9 cellular contexts compared by ENCODE assay signal in the genomic region with DNA sequence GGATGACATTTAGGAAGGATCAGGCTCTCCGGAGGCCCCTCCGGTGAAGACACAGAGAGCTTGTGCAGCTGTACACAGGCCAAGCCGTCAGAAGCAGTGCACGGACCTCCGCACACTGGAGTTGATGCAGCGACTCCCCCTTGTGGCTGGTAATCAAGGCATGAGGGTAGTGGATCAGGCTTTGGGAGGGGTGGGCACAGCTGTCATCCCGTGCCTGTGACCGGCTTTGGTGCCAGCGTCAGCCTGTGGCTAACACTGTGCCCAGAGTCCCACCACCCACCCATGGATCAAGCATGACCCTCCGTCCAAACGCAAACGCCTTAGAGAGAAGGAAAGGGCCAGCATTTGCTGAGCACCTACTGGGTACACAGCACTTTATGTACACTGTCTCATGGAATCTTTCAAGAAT. TPM values are rescaled to one million over a fixed set of nuclear protein-coding genes. Genes with fewer than 3 reads are reported as not detected.
DNase-seq lines count a peak whose midpoint lies in the region; ATAC-seq, FAIRE-seq and TF ChIP-seq lines count a peak whose summit lies in the region.
"Had no signal": no experiment of that assay in that cellular context is flagged by ENCODE, and none has a peak within 500 bp of the region (broad histone marks: within the 10 kb centered on the region; RNA-seq: fewer than 3 reads in every experiment).

No MANE protein-coding gene starts in this region.

- peak; percentile 71 for FAIRE-seq in HepG2 (lab: Jason Lieb, UNC)

- H3K4me3 Mint-ChIP-seq in chondrocyte (ENCODE audit: unreplicated experiment): no peak overlapping the region

- peaks cover 8% of the 10 kb centered on the region for H3K4me1 ChIP-seq in HepG2 (ENCODE audit: insufficient read depth, low read length)

- H3K9me3 ChIP-seq in HepG2 (ENCODE audit: low read length): no peaks in the 10 kb centered on the region
- H3K9me3 ChIP-seq: BLaER1 treated with 17β-estradiol and CSF1 and Interleukin-3, amounts not matched to agents 10 nM and 100 nM had no signal

- in situ Hi-C loops in HepG2 (cut with HindIII; ENCODE audit: extremely low pct_ligation_motif_present, low pct_unique_long_range_greater_than_20kb): loop anchor here (5.0 kb wide), 1 partner anchor 36 kb away; no protein-coding TSS in a partner anchor

- TF ChIP-seq EP300 in HepG2 (IDR thresholded peaks at IDR 0.05; ENCODE audit: low read depth in 2 of 2, low read length in 2 of 2) (no peak), HepG2 (CRISPR knock-in tag; IDR thresholded peaks at IDR 0.05; ENCODE audit: borderline replicate concordance) (no peak)

- H3K4me1 Mint-ChIP-seq in chondrocyte (ENCODE audit: low read depth): no peaks in the 10 kb centered on the region

- no peak overlapping the region for H3K4me2 ChIP-seq in HepG2 (ENCODE audit: low read depth, low read length)
- H3K4me2 ChIP-seq: BLaER1 treated with 17β-estradiol and CSF1 and Interleukin-3, amounts not matched to agents 10 nM and 100 nM had no signal

- H3K27ac ChIP-seq in HepG2 (ENCODE audit: extremely low read length, insufficient read depth, low read length): no peak overlapping the region
- H3K27ac ChIP-seq: BLaER1 treated with 17β-estradiol and CSF1 and Interleukin-3, amounts not matched to agents 10 nM and 100 nM had no signal

- DNase-seq in NCI-H1417 (lab: John Stamatoyannopoulos, UW) (peak in 2 of 3 experiments; percentile 17 to 59), NCI-H1417 treated with DMSO at 0.1 percent for 48 hours (lab: John Stamatoyannopoulos, UW) (no peak), LNCaP clone FGC (ENCODE audit: low read depth) (peak; percentile 14), T-helper 9 cell (peak; percentile 7), chondrocyte (ENCODE audit: low spot score) (no peak), HepG2 (ENCODE audit: low spot score) (peak; percentile 56)
- DNase-seq in stimulated activated CD8-positive, alpha-beta memory T cell treated with anti-CD3 and anti-CD28 coated beads, Interleukin-12 subunit alpha, Interleukin-12 subunit beta, amount 100 ng/mL, for 24 hours (ENCODE audit: extremely low read depth): peak; percentile 11

- intact Hi-C loops in HepG2 (cut with micrococcal nuclease; ENCODE audit: unreplicated experiment): loop anchor here (1.0 kb wide), 2 partner anchors 39 to 287 kb away; no protein-coding TSS in a partner anchor

- no peak for TF ChIP-seq POLR2A in HepG2 (IDR thresholded peaks at IDR 0.05; ENCODE audit: insufficient read depth in 1 of 2, low read depth in 2 of 2, low read length in 2 of 2)

- H4K20me1 ChIP-seq in HepG2 (ENCODE audit: insufficient read depth, low read length): no peaks in the 10 kb centered on the region; the same call in 1 of the 2 replicates

- H3K9me3 Mint-ChIP-seq in chondrocyte (ENCODE audit: low read depth): no peaks in the 10 kb centered on the region

- H2AFZ ChIP-seq in HepG2 (ENCODE audit: low read length): no peak overlapping the region

- ATAC-seq in HepG2: peak; percentile 95
- ATAC-seq in HG02798 (IDR thresholded peaks at IDR 0.05; ENCODE audit: poor library complexity, unreplicated experiment): no peak

- no peak overlapping the region for H3K4me3 ChIP-seq in LNCaP clone FGC (ENCODE audit: low read depth, low read length)
- H3K4me3 ChIP-seq in HepG2 (replicated peaks in 1 of 3; ENCODE audit: insufficient read depth in 1 of 3, low read depth in 2 of 3, low read length in 3 of 3): no peak overlapping the region
- H3K4me3 ChIP-seq: BLaER1 treated with 17β-estradiol and CSF1 and Interleukin-3, amounts not matched to agents 10 nM and 100 nM had no signal

- H3K36me3 Mint-ChIP-seq in chondrocyte (ENCODE audit: low read depth): no peaks in the 10 kb centered on the region

- peak; percentile 86 for TF ChIP-seq CTCF in LNCaP clone FGC (IDR thresholded peaks at IDR 0.05; ENCODE audit: control insufficient read depth, extremely low read depth, insufficient read depth)
- TF ChIP-seq CTCF in chondrocyte (IDR thresholded peaks at IDR 0.05): peak; percentile 86
- peak; percentile 87 for TF ChIP-seq CTCF in HepG2 (CRISPR knock-in tag; IDR thresholded peaks at IDR 0.05)

- POLR2A ChIA-PET in HepG2 (lab: Yijun Ruan, JAX): no interaction called here

- peaks cover 3 to 5% of the 10 kb centered on the region in 2 experiments; a peak in 2 of 5 replicates for H3K27me3 ChIP-seq in HepG2 (ENCODE audit: control insufficient read depth in 1 of 2, insufficient read depth in 2 of 2, low read length in 2 of 2)
- H3K27me3 ChIP-seq: BLaER1 treated with 17β-estradiol and CSF1 and Interleukin-3, amounts not matched to agents 10 nM and 100 nM had no signal

- TF ChIP-seq RAD21 in HepG2 (CRISPR knock-in tag; IDR thresholded peaks at IDR 0.05): peak; percentile 68

- H3K27me3 Mint-ChIP-seq in chondrocyte (ENCODE audit: low read depth): peaks cover 34% of the 10 kb centered on the region

- WGBS in HepG2 (ENCODE audit: low lambda C conversion rate): no CpG with 5 or more reads among the region's 12 CpGs

- no peak overlapping the region for H3K27ac Mint-ChIP-seq in chondrocyte (ENCODE audit: unreplicated experiment)

- CTCF ChIA-PET in HepG2 (lab: Yijun Ruan, JAX; ENCODE audit: low intra/inter-chr PET ratio, low total read pairs): interaction anchor here (0.9 to 2.0 kb wide), 2 partner anchors 40 to 287 kb away, joined by 4 to 15 read pairs; no protein-coding TSS in a partner anchor

- no peak overlapping the region for H3K9ac ChIP-seq in HepG2 (ENCODE audit: insufficient read depth, low read depth, low read length)
- H3K9ac ChIP-seq: BLaER1 treated with 17β-estradiol and CSF1 and Interleukin-3, amounts not matched to agents 10 nM and 100 nM had no signal

- no peaks in the 10 kb centered on the region for H3K36me3 ChIP-seq in HepG2 (replicated peaks in 1 of 2; ENCODE audit: control insufficient read depth in 1 of 2, insufficient read depth in 2 of 2, low read length in 2 of 2)
- H3K36me3 ChIP-seq: BLaER1 treated with 17β-estradiol and CSF1 and Interleukin-3, amounts not matched to agents 10 nM and 100 nM had no signal

- H3K79me2 ChIP-seq in HepG2 (ENCODE audit: insufficient read depth, low read length): no peaks in the 10 kb centered on the region

- no TSS peak for BruUV-seq in HepG2 (replicated peaks; lab: Mats Ljungman, UMichigan)

TF ChIP-seq in HepG2, 621 proteins besides CTCF, POLR2A, EP300 and RAD21 (continues in another document):
- TF ChIP-seq ZNF616 (CRISPR knock-in tag; IDR thresholded peaks at IDR 0.05; ENCODE audit: low read depth) (no peak), GATAD1 (CRISPR knock-in tag; IDR thresholded peaks at IDR 0.05) (no peak), STAG1 (CRISPR knock-in tag; IDR thresholded peaks at IDR 0.05) (peak; percentile 76), ZNF687 (CRISPR knock-in tag; IDR thresholded peaks at IDR 0.05) (peak; percentile 32)

RNA-seq across cellular contexts. Expression of gene GRIP2, which starts 8.2 kb away (rescaled TPM):
- total RNA-seq in chondrocyte (0.20 to 0.63 TPM in 2 of 3 replicates, not detected in the other), HepG2 (2016; rRNA removed; fragmentation: Illumina TruSeq; extraction: Trizol) (0.08 and 0.24 TPM in 2 replicates)
- total RNA-seq in HepG2 (2016; cell fraction: cytosol; rRNA removed; fragmentation: Illumina TruSeq; extraction: Trizol; ENCODE audit: low read depth): 0.09 and 0.10 TPM in 2 replicates
- 0.26 TPM in 1 of 2 replicates, not detected in the other for total RNA-seq in HepG2 (2016; cell fraction: insoluble cytoplasmic fraction; rRNA removed; fragmentation: Illumina TruSeq; extraction: Trizol)
- 0.09 and 0.55 TPM in 2 replicates for total RNA-seq in HepG2 (2016; cell fraction: membrane; rRNA removed; fragmentation: Illumina TruSeq; extraction: Trizol)
- 0.25 and 0.53 TPM in 2 replicates for total RNA-seq in HepG2 (2016; cell fraction: nucleus; rRNA removed; fragmentation: Illumina TruSeq; extraction: Trizol)
- polyA plus RNA-seq in HepG2 (2011; rRNA removed): 0.11 and 0.14 TPM in 2 replicates
- 0.01 and 0.03 TPM in 2 replicates for polyA plus RNA-seq in HepG2 (2011; cell fraction: cytosol; rRNA removed)
- polyA plus RNA-seq in HepG2 (2011; cell fraction: nucleus; rRNA removed): 0.36 and 0.40 TPM in 2 replicates
- polyA plus RNA-seq in HepG2 (2012): 0.12 TPM in 2 replicates
- 0.02 and 0.08 TPM in 2 replicates for polyA plus RNA-seq in HepG2 (2016; cell fraction: cytosol; fragmentation: Illumina TruSeq; extraction: Trizol; ENCODE audit: low read depth)
- not detected in 2 replicates for polyA plus RNA-seq in HepG2 (2016; cell fraction: insoluble cytoplasmic fraction; fragmentation: Illumina TruSeq; extraction: Trizol; ENCODE audit: low read depth)
- 0.14 and 0.16 TPM in 2 replicates for polyA plus RNA-seq in HepG2 (2016; cell fraction: membrane; fragmentation: Illumina TruSeq; extraction: Trizol; ENCODE audit: low read depth)
- polyA plus RNA-seq in HepG2 (2016; cell fraction: nucleus; fragmentation: Illumina TruSeq; extraction: Trizol; ENCODE audit: insufficient read depth, low read depth): 0.56 and 0.57 TPM in 2 replicates
- polyA minus RNA-seq in HepG2 (2011; rRNA and poly(A)+ RNA removed; ENCODE audit: low replicate concordance): 0.04 and 0.58 TPM in 2 replicates
- polyA minus RNA-seq in HepG2 (2011; cell fraction: cytosol; rRNA and poly(A)+ RNA removed): not detected in 2 replicates
- polyA minus RNA-seq in HepG2 (2011; cell fraction: nucleus; rRNA and poly(A)+ RNA removed): 0.12 and 0.26 TPM in 2 replicates

Comparison
In these comparisons a context has a peak if more than half of its experiments do, and no peak if none do; other contexts are left out.
1. DNase-seq: peak in NCI-H1417 (2 of 3), LNCaP clone FGC (single experiment), T-helper 9 cell (single experiment), HepG2 (single experiment) and stimulated activated CD8-positive, alpha-beta memory T cell treated with anti-CD3 and anti-CD28 coated beads, Interleukin-12 subunit alpha, Interleukin-12 subunit beta, amount 100 ng/mL, for 24 hours (single experiment); none in NCI-H1417 treated with DMSO at 0.1 percent for 48 hours (single experiment) and chondrocyte (single experiment).
2. Peak in every context shown above with its lines, with median percentiles within 50 percentile points of each other: CTCF ChIP-seq.